In genomic region chr11:22163394-22163797, GRCh38 we compare ENCODE assay signal across 11 cellular contexts. TPM values are rescaled to one million over a fixed set of nuclear protein-coding genes. Genes with fewer than 3 reads are reported as not detected.
A peak's percentile ranks its signal among the peaks of the same experiment; 100 is the strongest.
DNase-seq lines count a peak whose midpoint lies in the region; ATAC-seq and TF ChIP-seq lines count a peak whose summit lies in the region.
"Had no signal": no experiment of that assay in that cellular context is flagged by ENCODE, and none has a peak within 500 bp of the region (broad histone marks: within the 10 kb centered on the region; RNA-seq: fewer than 3 reads in every experiment).

No MANE protein-coding gene starts in this region.

- peak; percentile 64 for ATAC-seq in GM21528 (IDR thresholded peaks at IDR 0.05; ENCODE audit: low FRiP score, unreplicated experiment)
- peak; percentile 62 for ATAC-seq in HG03521 (IDR thresholded peaks at IDR 0.05; ENCODE audit: unreplicated experiment)
- ATAC-seq in left ventricle myocardium superior: peak; percentile 61
- ATAC-seq: activated T-cell treated with anti-CD3 and anti-CD28 coated beads, Interleukin-2, amount 50 U/mL, for 72 hours had no signal

- no peaks in the 10 kb centered on the region for H3K4me1 ChIP-seq in HAP-1

- in situ Hi-C loops in HAP-1 (cut with MboI; ENCODE audit: low sequenced_read_pairs): loop anchor here (25.0 kb wide), 1 partner anchor 149 kb away; no protein-coding TSS in a partner anchor

- H3K4me3 ChIP-seq in GM12864 (ENCODE audit: low read depth, low read length): no peak overlapping the region
- no peak overlapping the region for H3K4me3 ChIP-seq in HAP-1

- H3K36me3 ChIP-seq in HAP-1 (replicated peaks): no peaks in the 10 kb centered on the region

- TF ChIP-seq CTCF in GM12864 (IDR thresholded peaks at IDR 0.05; ENCODE audit: low read depth, low read length, missing control alignments): no peak

- intact Hi-C loops in left ventricle myocardium superior (cut with micrococcal nuclease): no loop called here

- DNase-seq in GM12864 (ENCODE audit: low read depth): peak; percentile 16
- peak; percentile 27 for DNase-seq in left ventricle myocardium superior
- DNase-seq in C1 segment of cervical spinal cord (lab: John Stamatoyannopoulos, UW): no peak
- no peak for DNase-seq in stimulated activated CD8-positive, alpha-beta memory T cell treated with anti-CD3 and anti-CD28 coated beads, Interleukin-4, amount 100 ng/mL, for 48 hours
- no peak for DNase-seq in HAP-1 (ENCODE audit: low spot score in 2 of 2)
- no peak for DNase-seq in NCI-H146 treated with DMSO at 0.1 percent for 48 hours (lab: John Stamatoyannopoulos, UW; ENCODE audit: unreplicated experiment)
- DNase-seq: activated T-cell treated with anti-CD3 and anti-CD28 coated beads, Interleukin-2, amount 50 U/mL, for 72 hours; COR-L47 had no signal

- H3K9me3 ChIP-seq in HAP-1: no peaks in the 10 kb centered on the region

- peaks cover 11% of the 10 kb centered on the region for H3K27me3 ChIP-seq in HAP-1 (ENCODE audit: low read depth)

RNA-seq across cellular contexts. Expression of gene ANO5, which starts 29.5 kb away (rescaled TPM):
- 78.5 TPM for total RNA-seq in left ventricle myocardium superior
- total RNA-seq: activated T-cell treated with anti-CD3 and anti-CD28 coated beads, Interleukin-2, amount 50 U/mL, for 72 hours; natural killer cell treated with Interleukin-12 subunit alpha and Interleukin-12 subunit beta and Interleukin-15 and Interleukin-18, amount 100 ng/mL, for 72 hours had no signal

Comparison
In these comparisons a context has a peak if more than half of its experiments do, and no peak if none do; other contexts are left out.
1. DNase-seq: peak in GM12864 (single experiment) and left ventricle myocardium superior (single experiment); none in C1 segment of cervical spinal cord (0 of 14), stimulated activated CD8-positive, alpha-beta memory T cell treated with anti-CD3 and anti-CD28 coated beads, Interleukin-4, amount 100 ng/mL, for 48 hours (single experiment), HAP-1 (0 of 2) and NCI-H146 treated with DMSO at 0.1 percent for 48 hours (single experiment).
2. Peak in every context shown above with its lines, with median percentiles within 50 percentile points of each other: ATAC-seq.